16 cellular contexts compared by ENCODE assay signal in the genomic region with DNA sequence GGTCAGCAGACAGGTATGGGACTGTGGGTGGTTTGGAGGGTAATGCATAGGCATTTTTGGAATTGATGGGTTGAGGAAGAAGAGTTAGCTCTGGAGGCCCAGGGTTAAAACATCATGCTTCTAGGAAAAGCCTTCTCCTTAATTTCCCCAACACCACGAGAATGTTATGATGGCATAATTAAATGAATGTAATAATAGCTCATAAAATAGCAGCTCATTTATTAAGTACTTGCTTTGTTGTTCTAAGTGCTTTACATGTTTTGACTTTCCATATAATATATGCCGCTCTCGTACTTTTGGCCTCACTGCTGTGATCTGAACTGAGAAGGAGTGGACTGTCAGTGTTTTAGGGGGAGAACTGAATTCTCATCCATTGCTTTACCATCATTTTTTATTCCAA. TPM values are rescaled to one million over a fixed set of nuclear protein-coding genes. Genes with fewer than 3 reads are reported as not detected.
DNase-seq lines count a peak whose midpoint lies in the region; ATAC-seq and TF ChIP-seq lines count a peak whose summit lies in the region.
"Had no signal": no experiment of that assay in that cellular context is flagged by ENCODE, and none has a peak within 500 bp of the region (broad histone marks: within the 10 kb centered on the region; RNA-seq: fewer than 3 reads in every experiment).

No MANE protein-coding gene starts in this region.

- peaks cover 11% of the 10 kb centered on the region for H3K36me3 Mint-ChIP-seq in activated CD4-positive, alpha-beta memory T cell treated with anti-CD3 and anti-CD28 coated beads for 36 hours
- H3K36me3 Mint-ChIP-seq in activated CD4-positive, alpha-beta memory T cell treated with anti-CD3 and anti-CD28 coated beads, Interleukin-2, amount 10 ng/mL, durations not matched to agents 7 days and 5 days (ENCODE audit: low read depth) = peaks cover 40% of the 10 kb centered on the region
- peaks cover 50% of the 10 kb centered on the region for H3K36me3 Mint-ChIP-seq in T-cell
- H3K36me3 Mint-ChIP-seq in naive thymus-derived CD4-positive, alpha-beta T cell = peaks cover 7 to 38% (median 16%) of the 10 kb centered on the region in 5 donors

- peaks cover 13 to 75% (median 16%) of the 10 kb centered on the region in 3 experiments for H3K36me3 ChIP-seq in naive thymus-derived CD4-positive, alpha-beta T cell (ENCODE audit: control insufficient read depth in 2 of 3, insufficient read depth in 3 of 3, low read length in 3 of 3)

- H3K27me3 ChIP-seq in naive thymus-derived CD4-positive, alpha-beta T cell (ENCODE audit: control insufficient read depth in 2 of 2, insufficient read depth in 2 of 2, low read length in 2 of 2) = no peaks in the 10 kb centered on the region

- peak overlapping the region; percentile 52 for H3K27ac ChIP-seq in C4-2B
- H3K27ac ChIP-seq in naive thymus-derived CD4-positive, alpha-beta T cell (ENCODE audit: low read depth, low read length) = no peak overlapping the region

- peak overlapping the region; percentile 82 for H3K27ac Mint-ChIP-seq in activated CD4-positive, alpha-beta memory T cell treated with anti-CD3 and anti-CD28 coated beads for 36 hours
- no peak overlapping the region for H3K27ac Mint-ChIP-seq in activated CD4-positive, alpha-beta memory T cell treated with anti-CD3 and anti-CD28 coated beads, Interleukin-2, amount 10 ng/mL, durations not matched to agents 7 days and 5 days
- peak overlapping the region; percentile 44 to 62 for H3K27ac Mint-ChIP-seq in T-cell
- H3K27ac Mint-ChIP-seq in naive thymus-derived CD4-positive, alpha-beta T cell = peak overlapping the region in 5 of 9 donors; percentile 3 to 59 (median 31)

- intact Hi-C loops in activated CD4-positive, alpha-beta memory T cell treated with anti-CD3 and anti-CD28 coated beads for 36 hours (cut with micrococcal nuclease) = no loop called here
- intact Hi-C loops in naive thymus-derived CD4-positive, alpha-beta T cell (cut with micrococcal nuclease) = no loop called here

- no peaks in the 10 kb centered on the region for H3K4me1 ChIP-seq in naive thymus-derived CD4-positive, alpha-beta T cell (ENCODE audit: control insufficient read depth in 2 of 2, insufficient read depth in 2 of 2, low read length in 2 of 2)

- no peak overlapping the region for H3K4me3 ChIP-seq in naive thymus-derived CD4-positive, alpha-beta T cell (ENCODE audit: low read length)
- H3K4me3 ChIP-seq: GM12878 had no signal

- no peak for ATAC-seq in T-cell (replicated peaks in 1 of 4)
- no peak for ATAC-seq in naive thymus-derived CD4-positive, alpha-beta T cell

- no peak for TF ChIP-seq CTCF in C4-2B (conservative IDR thresholded peaks at IDR 0.05)
- no peak for TF ChIP-seq CTCF in GM20000 (IDR thresholded peaks at IDR 0.05; ENCODE audit: extremely low read depth, missing control alignments)

- H3K27me3 Mint-ChIP-seq in activated CD4-positive, alpha-beta memory T cell treated with anti-CD3 and anti-CD28 coated beads for 36 hours = no peaks in the 10 kb centered on the region
- no peaks in the 10 kb centered on the region for H3K27me3 Mint-ChIP-seq in activated CD4-positive, alpha-beta memory T cell treated with anti-CD3 and anti-CD28 coated beads, Interleukin-2, amount 10 ng/mL, durations not matched to agents 7 days and 5 days
- H3K27me3 Mint-ChIP-seq in T-cell = no peaks in the 10 kb centered on the region
- no peaks in the 10 kb centered on the region for H3K27me3 Mint-ChIP-seq in naive thymus-derived CD4-positive, alpha-beta T cell

- POLR2A ChIA-PET in activated CD4-positive, alpha-beta memory T cell treated with anti-CD3 and anti-CD28 coated beads for 36 hours (lab: Charles Lee) = no interaction called here
- POLR2A ChIA-PET in activated CD4-positive, alpha-beta memory T cell treated with anti-CD3 and anti-CD28 coated beads, Interleukin-2, amount 10 ng/mL, durations not matched to agents 7 days and 5 days (lab: Charles Lee) = interaction anchor here (5.3 kb wide), 1 partner anchor 11 kb away, joined by 25 read pairs; no protein-coding TSS in a partner anchor
- POLR2A ChIA-PET in T-cell (lab: Charles Lee) = no interaction called here
- POLR2A ChIA-PET in naive thymus-derived CD4-positive, alpha-beta T cell (lab: Charles Lee) = interaction anchor here (0.7 to 4.8 kb wide), 3 partner anchors 10 to 22 kb away, joined by 3 to 39 read pairs (median 3); no protein-coding TSS in a partner anchor

- H3K9me3 ChIP-seq in naive thymus-derived CD4-positive, alpha-beta T cell (ENCODE audit: control insufficient read depth in 2 of 3, low read length in 3 of 3) = no peaks in the 10 kb centered on the region

- H3K9me3 Mint-ChIP-seq in activated CD4-positive, alpha-beta memory T cell treated with anti-CD3 and anti-CD28 coated beads for 36 hours = no peaks in the 10 kb centered on the region
- H3K9me3 Mint-ChIP-seq in activated CD4-positive, alpha-beta memory T cell treated with anti-CD3 and anti-CD28 coated beads, Interleukin-2, amount 10 ng/mL, durations not matched to agents 7 days and 5 days = no peaks in the 10 kb centered on the region
- no peaks in the 10 kb centered on the region for H3K9me3 Mint-ChIP-seq in T-cell
- no peaks in the 10 kb centered on the region for H3K9me3 Mint-ChIP-seq in naive thymus-derived CD4-positive, alpha-beta T cell

- CTCF ChIA-PET in activated CD4-positive, alpha-beta memory T cell treated with anti-CD3 and anti-CD28 coated beads for 36 hours (lab: Charles Lee) = interaction anchor here (1.0 to 1.2 kb wide), 2 partner anchors 74 to 260 kb away, joined by 3 read pairs; no protein-coding TSS in a partner anchor
- CTCF ChIA-PET in activated CD4-positive, alpha-beta memory T cell treated with anti-CD3 and anti-CD28 coated beads, Interleukin-2, amount 10 ng/mL, durations not matched to agents 7 days and 5 days (lab: Charles Lee) = interaction anchor here (2.1 kb wide), 1 partner anchor 25 kb away, joined by 5 read pairs; no protein-coding TSS in a partner anchor
- CTCF ChIA-PET in T-cell (lab: Charles Lee) = interaction anchor here in 1 of 2 donors (1.1 kb wide), 1 partner anchor 24 kb away, joined by 3 read pairs; no protein-coding TSS in a partner anchor
- CTCF ChIA-PET in naive thymus-derived CD4-positive, alpha-beta T cell (lab: Charles Lee) = interaction anchor here (2.5 kb wide), 1 partner anchor 26 kb away, joined by 10 read pairs; no protein-coding TSS in a partner anchor

- peaks cover 18% of the 10 kb centered on the region for H3K4me1 Mint-ChIP-seq in activated CD4-positive, alpha-beta memory T cell treated with anti-CD3 and anti-CD28 coated beads for 36 hours (ENCODE audit: low read depth)
- peaks cover 1% of the 10 kb centered on the region for H3K4me1 Mint-ChIP-seq in activated CD4-positive, alpha-beta memory T cell treated with anti-CD3 and anti-CD28 coated beads, Interleukin-2, amount 10 ng/mL, durations not matched to agents 7 days and 5 days
- H3K4me1 Mint-ChIP-seq in T-cell = peaks cover 0 to 1% (median 1%) of the 10 kb centered on the region in 3 donors
- H3K4me1 Mint-ChIP-seq in naive thymus-derived CD4-positive, alpha-beta T cell = peaks cover 0 to 7% (median 0%) of the 10 kb centered on the region in 7 donors

- no peak overlapping the region for H3K4me3 Mint-ChIP-seq in activated CD4-positive, alpha-beta memory T cell treated with anti-CD3 and anti-CD28 coated beads for 36 hours
- H3K4me3 Mint-ChIP-seq in activated CD4-positive, alpha-beta memory T cell treated with anti-CD3 and anti-CD28 coated beads, Interleukin-2, amount 10 ng/mL, durations not matched to agents 7 days and 5 days = no peak overlapping the region
- no peak overlapping the region for H3K4me3 Mint-ChIP-seq in T-cell
- no peak overlapping the region for H3K4me3 Mint-ChIP-seq in naive thymus-derived CD4-positive, alpha-beta T cell

- no peak for DNase-seq in activated CD4-positive, alpha-beta memory T cell treated with anti-CD3 and anti-CD28 coated beads for 36 hours
- DNase-seq in activated CD4-positive, alpha-beta memory T cell treated with anti-CD3 and anti-CD28 coated beads, Interleukin-2, amount 10 ng/mL, durations not matched to agents 7 days and 5 days = no peak
- no peak for DNase-seq in T-cell
- no peak for DNase-seq in naive thymus-derived CD4-positive, alpha-beta T cell
- DNase-seq in NCI-H2107 (lab: John Stamatoyannopoulos, UW) = no peak
- no peak for DNase-seq in GM20000 (ENCODE audit: low spot score)
- no peak for DNase-seq in NCI-H1092 (lab: John Stamatoyannopoulos, UW)
- DNase-seq: 8988T, GF-D8, KG1, NCI-H1694 treated with DMSO at 0.1 percent for 48 hours, NCI-H2227 treated with DMSO at 0.1 percent for 48 hours, NCI-H524, SHP77 treated with DMSO at 0.1 percent for 48 hours had no signal

RNA-seq across cellular contexts. Expression of a gene that starts 14.3 kb away (rescaled TPM):
- 100 to 1,000 TPM; 146 to 150 TPM for total RNA-seq in activated CD4-positive, alpha-beta memory T cell treated with anti-CD3 and anti-CD28 coated beads for 36 hours
- 100 to 1,000 TPM; 394 to 401 TPM for total RNA-seq in activated CD4-positive, alpha-beta memory T cell treated with anti-CD3 and anti-CD28 coated beads, Interleukin-2, amount 10 ng/mL, durations not matched to agents 7 days and 5 days
- 100 to 1,000 TPM; 534 to 851 (median 767) TPM for total RNA-seq in T-cell
- 100 to 1,000 TPM; 575 to 937 (median 595) TPM for total RNA-seq in naive thymus-derived CD4-positive, alpha-beta T cell
- 100 to 1,000 TPM; 542 to 792 TPM for polyA plus RNA-seq in naive thymus-derived CD4-positive, alpha-beta T cell

RNA-seq across cellular contexts. Expression of a gene that starts 56.0 kb away (rescaled TPM):
- total RNA-seq in activated CD4-positive, alpha-beta memory T cell treated with anti-CD3 and anti-CD28 coated beads for 36 hours = 10 to 100 TPM; 64.8 to 69.7 TPM
- total RNA-seq in activated CD4-positive, alpha-beta memory T cell treated with anti-CD3 and anti-CD28 coated beads, Interleukin-2, amount 10 ng/mL, durations not matched to agents 7 days and 5 days = 10 to 100 TPM; 53.1 to 59.4 TPM
- 10 to 100 TPM; 46.9 to 58.8 (median 48.6) TPM for total RNA-seq in T-cell
- total RNA-seq in naive thymus-derived CD4-positive, alpha-beta T cell = 10 to 100 TPM; 51.0 to 69.7 (median 54.2) TPM
- polyA plus RNA-seq in naive thymus-derived CD4-positive, alpha-beta T cell = 10 to 100 TPM; 19.9 to 24.2 TPM

Comparison
In these comparisons a context has a peak if more than half of its experiments do, and no peak if none do; other contexts are left out.
1. POLR2A ChIA-PET loops: an anchor here in activated CD4-positive, alpha-beta memory T cell treated with anti-CD3 and anti-CD28 coated beads, Interleukin-2, amount 10 ng/mL, durations not matched to agents 7 days and 5 days (5.3 kb wide) and naive thymus-derived CD4-positive, alpha-beta T cell (0.7 to 4.8 kb wide); none called in activated CD4-positive, alpha-beta memory T cell treated with anti-CD3 and anti-CD28 coated beads for 36 hours and T-cell.